18 cellular contexts compared by ENCODE assay signal in the genomic region with DNA sequence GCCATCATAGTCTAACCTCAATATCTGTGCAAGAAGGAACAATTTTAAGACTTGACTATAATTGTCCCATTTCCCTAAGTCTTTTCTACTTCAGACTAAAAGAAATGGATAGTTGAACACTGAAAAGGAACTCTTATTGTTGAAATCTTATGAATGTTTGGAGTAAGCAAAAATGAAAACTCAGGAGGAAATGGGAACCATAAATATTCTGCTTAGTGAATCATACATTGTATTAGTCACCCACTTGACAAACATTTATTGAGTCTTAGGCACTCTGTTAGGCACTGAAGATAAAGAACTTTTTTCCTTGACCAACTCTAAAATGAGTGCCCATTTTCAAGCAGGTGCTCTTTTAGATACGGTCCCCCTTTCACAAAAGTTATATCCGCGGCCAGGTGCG. TPM values are rescaled to one million over a fixed set of nuclear protein-coding genes. Genes with fewer than 3 reads are reported as not detected.
A peak's percentile ranks its signal among the peaks of the same experiment; 100 is the strongest.
DNase-seq lines count a peak whose midpoint lies in the region; ATAC-seq and TF ChIP-seq lines count a peak whose summit lies in the region.
"Had no signal": no experiment of that assay in that cellular context is flagged by ENCODE, and none has a peak within 500 bp of the region (broad histone marks: within the 10 kb centered on the region; RNA-seq: fewer than 3 reads in every experiment).

No MANE protein-coding gene starts in this region.

- H3K4me3 ChIP-seq in kidney epithelial cell (ENCODE audit: low read depth, low read length), result no peak overlapping the region
- H3K4me3 ChIP-seq: BLaER1, mucosa of descending colon had no signal

- in situ Hi-C loops in ACHN (cut with HindIII; ENCODE audit: low pct_ligation_motif_present, low pct_unique_long_range_greater_than_20kb, low sequenced_read_pairs), result no loop called here

- no peak for TF ChIP-seq CTCF in kidney epithelial cell (IDR thresholded peaks at IDR 0.05; ENCODE audit: insufficient read depth, low read length, poor library complexity, severe bottlenecking)

- H3K27me3 ChIP-seq in kidney epithelial cell (ENCODE audit: control insufficient read depth, insufficient read depth, low read length), result no peaks in the 10 kb centered on the region
- H3K27me3 ChIP-seq: BLaER1 had no signal

- no peak for ATAC-seq in GM21737 (IDR thresholded peaks at IDR 0.05; ENCODE audit: unreplicated experiment)
- ATAC-seq in activated CD4-positive, CD25-positive, alpha-beta regulatory T cell treated with anti-CD3 and anti-CD28 coated beads, Interleukin-2, amount 50 U/mL, for 24 hours, result no peak
- ATAC-seq: mucosa of descending colon; stimulated activated naive B cell treated with anti-CD40 and anti-IgM and Interleukin-4, amounts not matched to agents 10 μg/mL and 1 μg/mL and 100 μg/mL, for 72 hours had no signal

- DNase-seq in ACHN (peak; percentile 43), HPDE6-E6E7 (ENCODE audit: extremely low spot score) (peak; percentile 34), amniotic epithelial cell (ENCODE audit: low read depth) (peak; percentile 37), kidney epithelial cell (ENCODE audit: low read depth) (peak; percentile 19), retina (no peak), pons (ENCODE audit: low spot score) (no peak)
- DNase-seq: activated CD4-positive, alpha-beta T cell treated with anti-CD3 and anti-CD28 coated beads for 4 hours; mucosa of descending colon; NCI-H187 treated with DMSO at 0.1 percent for 48 hours; NK-92 treated with Interleukin-12 subunit alpha and Interleukin-12 subunit beta, amount 100 ng/mL, for 24 hours; stimulated activated CD4-positive, alpha-beta T cell treated with anti-CD3 and anti-CD28 coated beads, Interleukin-4, amount 100 ng/mL, for 1 hour; stimulated activated naive B cell treated with anti-CD40 and anti-IgM and Interleukin-4, amounts not matched to agents 10 μg/mL and 1 μg/mL and 100 μg/mL, for 72 hours; T-helper 1 cell had no signal

- H3K36me3 ChIP-seq in kidney epithelial cell (ENCODE audit: control insufficient read depth, insufficient read depth, low read length), result no peaks in the 10 kb centered on the region
- H3K36me3 ChIP-seq: BLaER1 had no signal

RNA-seq across cellular contexts. Expression of gene CCDC170, which starts 8.7 kb away (rescaled TPM):
- total RNA-seq in kidney epithelial cell, result 0.14 TPM in 1 of 2 replicates, not detected in the other
- total RNA-seq: activated T-helper 2 cell treated with anti-CD3 and anti-CD28 coated beads, Interferon-gamma antibody, Interleukin-2, Interleukin-4, amounts not matched to agents 10 μg/mL and 5 μg/mL and 100 μg/mL, durations not matched to agents 14 hours and 24 hours and 36 hours; progenitor cell of endocrine pancreas had no signal

RNA-seq across cellular contexts. Expression of gene RMND1, which starts 50.6 kb away (rescaled TPM):
- 49.2 and 59.8 TPM in 2 replicates for total RNA-seq in kidney epithelial cell

Comparison
In these comparisons a context has a peak if more than half of its experiments do, and no peak if none do; other contexts are left out.
1. DNase-seq: peak in ACHN (single experiment), HPDE6-E6E7 (single experiment), amniotic epithelial cell (single experiment) and kidney epithelial cell (single experiment); none in retina (single experiment) and pons (single experiment).